In the genomic region with DNA sequence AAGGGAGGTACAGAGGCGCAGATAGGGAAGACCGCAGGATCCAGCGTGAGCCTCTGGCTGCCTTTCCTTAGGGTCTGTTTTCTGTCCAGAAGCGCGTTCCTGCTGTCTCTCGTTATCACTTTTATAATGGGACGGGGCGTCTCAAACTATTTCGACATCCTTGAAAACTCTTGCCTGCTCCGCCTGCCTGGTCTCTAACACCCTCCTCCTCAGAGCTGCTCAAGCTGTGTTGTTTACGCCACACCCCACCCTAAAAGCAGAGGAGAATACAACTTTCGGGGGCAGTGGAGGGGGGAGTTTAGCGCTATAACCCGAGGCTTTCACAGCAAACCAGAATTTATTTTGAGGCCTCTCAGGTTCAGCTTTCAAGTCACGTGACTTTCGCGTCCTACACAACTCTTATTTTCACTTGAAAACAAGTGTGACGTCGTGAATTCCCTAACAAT, we compare ENCODE assay signal across 8 cellular contexts. TPM values are rescaled to one million over a fixed set of nuclear protein-coding genes. Genes with fewer than 3 reads are reported as not detected.
A peak's percentile ranks its signal among the peaks of the same experiment; 100 is the strongest.
DNase-seq lines count a peak whose midpoint lies in the region; ATAC-seq and TF ChIP-seq lines count a peak whose summit lies in the region.

No MANE protein-coding gene starts in this region.

- no peak for TF ChIP-seq CTCF in fibroblast of mammary gland (conservative IDR thresholded peaks at IDR 0.05; ENCODE audit: control insufficient read depth, insufficient read depth, low read depth, low read length)
- no peak for TF ChIP-seq CTCF in neural progenitor cell (IDR thresholded peaks at IDR 0.05)

- H2AFZ ChIP-seq in neural progenitor cell (replicated peaks), result no peak overlapping the region

- no peak overlapping the region for H3K9ac ChIP-seq in neural progenitor cell

- ATAC-seq in T-cell (replicated peaks in 1 of 4), result peak; percentile 6 to 29 (median 25)

- no peak overlapping the region for H3K27ac ChIP-seq in neural progenitor cell

- no peaks in the 10 kb centered on the region for H3K4me1 ChIP-seq in neural progenitor cell

- peaks cover 32% of the 10 kb centered on the region for H3K4me1 Mint-ChIP-seq in activated naive CD4-positive, alpha-beta T cell treated with anti-CD3 and anti-CD28 coated beads, Interleukin-2, amount 10 ng/mL, durations not matched to agents 7 days and 5 days
- peaks cover 22 to 25% (median 25%) of the 10 kb centered on the region in 3 donors for H3K4me1 Mint-ChIP-seq in T-cell
- H3K4me1 Mint-ChIP-seq in neural progenitor cell, result peaks cover 22% of the 10 kb centered on the region

- peak overlapping the region; percentile 77 for H3K4me3 Mint-ChIP-seq in activated naive CD4-positive, alpha-beta T cell treated with anti-CD3 and anti-CD28 coated beads, Interleukin-2, amount 10 ng/mL, durations not matched to agents 7 days and 5 days
- peak overlapping the region; percentile 75 to 84 (median 82) for H3K4me3 Mint-ChIP-seq in T-cell
- H3K4me3 Mint-ChIP-seq in neural progenitor cell, result peak overlapping the region; percentile 84

- no peaks in the 10 kb centered on the region for H3K36me3 ChIP-seq in neural progenitor cell

- H3F3A ChIP-seq in neural progenitor cell (ENCODE audit: low read depth), result peaks cover 8% of the 10 kb centered on the region

- CTCF ChIA-PET in activated naive CD4-positive, alpha-beta T cell treated with anti-CD3 and anti-CD28 coated beads, Interleukin-2, amount 10 ng/mL, durations not matched to agents 7 days and 5 days (lab: Charles Lee), result interaction anchor here (1.0 to 1.5 kb wide), 2 partner anchors 10 to 144 kb away, joined by 4 to 8 read pairs; no protein-coding TSS in a partner anchor
- CTCF ChIA-PET in T-cell (lab: Charles Lee), result interaction anchor here in 1 of 2 donors (0.7 kb wide), 1 partner anchor 8 kb away, joined by 6 read pairs; no protein-coding TSS in a partner anchor

- peaks cover 8% of the 10 kb centered on the region for H3K36me3 Mint-ChIP-seq in activated naive CD4-positive, alpha-beta T cell treated with anti-CD3 and anti-CD28 coated beads, Interleukin-2, amount 10 ng/mL, durations not matched to agents 7 days and 5 days
- H3K36me3 Mint-ChIP-seq in T-cell (peaks cover 3% of the 10 kb centered on the region), neural progenitor cell (peaks cover 1% of the 10 kb centered on the region)

- peak overlapping the region; percentile 96 for H3K27ac Mint-ChIP-seq in activated naive CD4-positive, alpha-beta T cell treated with anti-CD3 and anti-CD28 coated beads, Interleukin-2, amount 10 ng/mL, durations not matched to agents 7 days and 5 days
- peak overlapping the region; percentile 91 to 92 for H3K27ac Mint-ChIP-seq in T-cell
- H3K27ac Mint-ChIP-seq in neural progenitor cell, result peak overlapping the region; percentile 87

- peak; percentile 39 for DNase-seq in activated naive CD4-positive, alpha-beta T cell treated with anti-CD3 and anti-CD28 coated beads, Interleukin-2, amount 10 ng/mL, durations not matched to agents 7 days and 5 days
- no peak for DNase-seq in activated naive CD4-positive, alpha-beta T cell (lab: John Stamatoyannopoulos, UW)
- DNase-seq in T-cell (peak in 17 of 34 experiments; percentile 10 to 52 (median 23)), fibroblast of mammary gland (ENCODE audit: low read depth) (peak; percentile 71), neural progenitor cell (ENCODE audit: low spot score) (peak; percentile 62), occipital lobe (lab: John Stamatoyannopoulos, UW) (no peak), UCSD-AML1 (lab: John Stamatoyannopoulos, UW; ENCODE audit: unreplicated experiment) (no peak), T-helper 9 cell (no peak)

- no peaks in the 10 kb centered on the region for H3K27me3 ChIP-seq in neural progenitor cell

- H3K79me2 ChIP-seq in neural progenitor cell (ENCODE audit: low read depth), result peaks cover 2% of the 10 kb centered on the region

- H3K9me3 ChIP-seq in neural progenitor cell (ENCODE audit: low read depth), result no peaks in the 10 kb centered on the region

- no peaks in the 10 kb centered on the region for H3K9me3 Mint-ChIP-seq in activated naive CD4-positive, alpha-beta T cell treated with anti-CD3 and anti-CD28 coated beads, Interleukin-2, amount 10 ng/mL, durations not matched to agents 7 days and 5 days
- H3K9me3 Mint-ChIP-seq in T-cell (no peaks in the 10 kb centered on the region), neural progenitor cell (peaks cover 18% of the 10 kb centered on the region)

- H3K27me3 Mint-ChIP-seq in activated naive CD4-positive, alpha-beta T cell treated with anti-CD3 and anti-CD28 coated beads, Interleukin-2, amount 10 ng/mL, durations not matched to agents 7 days and 5 days, result no peaks in the 10 kb centered on the region
- H3K27me3 Mint-ChIP-seq in T-cell, result peaks cover 0 to 9% of the 10 kb centered on the region in 2 donors
- peaks cover 6% of the 10 kb centered on the region for H3K27me3 Mint-ChIP-seq in neural progenitor cell (ENCODE audit: insufficient read depth, low read depth)

- POLR2A ChIA-PET in T-cell (lab: Charles Lee), result interaction anchor here (0.5 to 0.9 kb wide), 2 partner anchors 26 to 29 kb away, joined by 3 to 7 read pairs; a partner anchor contains a TSS

- peak overlapping the region; percentile 51 for H3K4me3 ChIP-seq in fibroblast of mammary gland (ENCODE audit: control insufficient read depth, low read depth, low read length)
- peak overlapping the region; percentile 82 for H3K4me3 ChIP-seq in neural progenitor cell

- no peaks in the 10 kb centered on the region for H4K20me1 ChIP-seq in neural progenitor cell (ENCODE audit: low read depth)

- peak overlapping the region; percentile 75 for H3K4me2 ChIP-seq in neural progenitor cell

RNA-seq across cellular contexts. Expression of a gene that starts 0.6 kb away (rescaled TPM):
- total RNA-seq in T-cell (10 to 100 TPM; 33.9 to 67.6 (median 57.8) TPM), neural progenitor cell (ENCODE audit: low replicate concordance) (4.5 and 16.8 TPM in 2 replicates), occipital lobe (8.1 TPM)

RNA-seq across cellular contexts. Expression of a gene that starts 26.2 kb away (rescaled TPM):
- total RNA-seq in T-cell (10 to 100 TPM; 15.6 to 31.3 (median 25.9) TPM), neural progenitor cell (ENCODE audit: low replicate concordance) (3.5 and 5.7 TPM in 2 replicates), occipital lobe (3.4 TPM)

RNA-seq across cellular contexts. Expression of a gene that starts 30.0 kb away (rescaled TPM):
- total RNA-seq in T-cell, result 10 to 100 TPM; 46.0 to 59.5 (median 52.4) TPM
- total RNA-seq in neural progenitor cell (ENCODE audit: low replicate concordance), result 21.6 and 44.6 TPM in 2 replicates
- 17.3 TPM for total RNA-seq in occipital lobe

RNA-seq across cellular contexts. Expression of a gene that starts 30.3 kb away (rescaled TPM):
- total RNA-seq in T-cell, result 10 to 100 TPM; 13.1 to 44.1 (median 39.6) TPM
- total RNA-seq in neural progenitor cell (ENCODE audit: low replicate concordance), result 12.1 and 31.1 TPM in 2 replicates
- 33.7 TPM for total RNA-seq in occipital lobe

RNA-seq across cellular contexts. Expression of a gene that starts 30.7 kb away (rescaled TPM):
- total RNA-seq in T-cell (10 to 100 TPM; 32.4 to 59.1 (median 54.0) TPM), neural progenitor cell (ENCODE audit: low replicate concordance) (11.7 and 13.2 TPM in 2 replicates), occipital lobe (5.5 TPM)

Comparison
In these comparisons a context has a peak if more than half of its experiments do, and no peak if none do; other contexts are left out.
1. DNase-seq: peak in activated naive CD4-positive, alpha-beta T cell treated with anti-CD3 and anti-CD28 coated beads, Interleukin-2, amount 10 ng/mL, durations not matched to agents 7 days and 5 days (single experiment), fibroblast of mammary gland (single experiment) and neural progenitor cell (single experiment); none in activated naive CD4-positive, alpha-beta T cell (0 of 4), occipital lobe (single experiment), UCSD-AML1 (single experiment) and T-helper 9 cell (single experiment).
2. Peak in every context shown above with its lines, with median percentiles within 50 percentile points of each other: H3K27ac Mint-ChIP-seq and H3K4me3 Mint-ChIP-seq.